In the genomic region with DNA sequence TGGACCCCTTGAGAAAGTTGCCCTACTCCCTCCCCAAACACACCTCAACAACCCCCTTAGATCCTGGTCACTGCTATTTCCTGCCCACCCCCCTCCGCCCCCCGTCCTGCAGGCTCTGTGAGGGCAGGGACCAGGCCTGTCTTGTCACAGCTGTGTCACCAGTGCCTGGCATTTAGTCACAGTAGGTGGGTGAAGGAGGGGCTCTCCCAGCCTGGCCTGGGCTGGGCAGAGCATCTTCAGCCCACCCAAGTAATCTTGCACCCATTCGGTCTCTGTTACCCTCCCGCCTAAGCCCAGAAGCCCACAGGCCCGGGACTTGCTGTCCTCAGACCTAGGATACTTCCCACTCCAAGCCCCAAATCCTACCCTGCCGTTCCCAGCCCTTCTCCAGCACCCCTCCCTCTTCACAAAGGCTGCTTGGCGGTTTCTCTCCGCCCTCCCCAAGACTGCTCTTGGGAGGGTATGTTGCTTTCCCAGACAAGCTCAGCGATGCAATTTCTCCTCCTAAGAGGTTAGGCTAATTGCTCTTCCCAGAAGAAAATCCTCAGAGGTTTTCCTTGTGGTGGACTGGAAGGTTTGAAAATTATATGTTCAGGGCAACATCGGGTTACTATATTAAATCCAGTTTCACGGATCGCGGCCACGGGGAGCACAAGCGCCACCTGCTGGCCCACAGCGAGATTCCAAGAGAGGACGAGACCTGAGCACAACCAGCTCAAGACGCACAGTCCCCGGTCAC, we compare ENCODE assay signal across 8 cellular contexts. TPM values are rescaled to one million over a fixed set of nuclear protein-coding genes. Genes with fewer than 3 reads are reported as not detected.
A peak's percentile ranks its signal among the peaks of the same experiment; 100 is the strongest.
DNase-seq lines count a peak whose midpoint lies in the region; ATAC-seq and TF ChIP-seq lines count a peak whose summit lies in the region.

No MANE protein-coding gene starts in this region.

- H3K9me3 ChIP-seq in DOHH2 (ENCODE audit: control insufficient read depth, insufficient read depth, low read length) (no peaks in the 10 kb centered on the region), neutrophil (no peaks in the 10 kb centered on the region), stomach (no peaks in the 10 kb centered on the region)

- DNase-seq in KG1 (lab: John Stamatoyannopoulos, UW): peak; percentile 19
- DNase-seq in RPMI8226: peak; percentile 54
- DNase-seq in activated effector memory CD4-positive, alpha-beta T cell treated with Interleukin-2 at 50 U/mL for 16 hours: peak; percentile 57
- no peak for DNase-seq in foreskin keratinocyte
- DNase-seq in stomach: peak; percentile 88

- H3F3A ChIP-seq in DOHH2 (ENCODE audit: control insufficient read depth, insufficient read depth): no peaks in the 10 kb centered on the region

- H4K20me1 ChIP-seq in DOHH2 (ENCODE audit: control insufficient read depth, insufficient read depth, low read depth, low read length): no peaks in the 10 kb centered on the region

- TF ChIP-seq POLR2A in stomach (IDR thresholded peaks at IDR 0.05): no peak

- TF ChIP-seq EP300 in stomach (IDR thresholded peaks at IDR 0.05): no peak

- H3K27ac ChIP-seq in DOHH2 (ENCODE audit: low read depth, low read length): no peak overlapping the region
- H3K27ac ChIP-seq in foreskin keratinocyte: no peak overlapping the region
- no peak overlapping the region for H3K27ac ChIP-seq in neutrophil
- H3K27ac ChIP-seq in stomach: peak overlapping the region in 3 of 5 donors; percentile 34 to 82 (median 63)

- H3K9me2 ChIP-seq in DOHH2 (replicated peaks; ENCODE audit: control insufficient read depth, low read length): no peaks in the 10 kb centered on the region

- no peaks in the 10 kb centered on the region for H3K79me2 ChIP-seq in DOHH2 (ENCODE audit: control insufficient read depth, low read length)

- H3K4me1 ChIP-seq in DOHH2 (ENCODE audit: control insufficient read depth, low read length): peaks cover 28% of the 10 kb centered on the region
- no peaks in the 10 kb centered on the region for H3K4me1 ChIP-seq in foreskin keratinocyte
- peaks cover 3 to 4% of the 10 kb centered on the region in 2 experiments for H3K4me1 ChIP-seq in neutrophil (ENCODE audit: control insufficient read depth in 1 of 2, insufficient read depth in 1 of 2, low read depth in 1 of 2, low read length in 1 of 2)
- peaks cover 7 to 39% (median 21%) of the 10 kb centered on the region in 4 donors for H3K4me1 ChIP-seq in stomach

- intact Hi-C loops in stomach (cut with DNase I; ENCODE audit: low total_unique reads): no loop called here

- H3K4me2 ChIP-seq in DOHH2 (ENCODE audit: low read length): peak overlapping the region; percentile 70

- H3K4me3 ChIP-seq in DOHH2 (ENCODE audit: low read length) (peak overlapping the region; percentile 54), neutrophil (ENCODE audit: low read depth in 1 of 2, low read length in 1 of 2) (no peak overlapping the region), stomach (peak overlapping the region; percentile 24 to 38 (median 32))

- 19 to 27% (median 22%) methylated on average over 19 of the region's 19 CpGs for WGBS in stomach, 5 donors

- H3K27me3 ChIP-seq in DOHH2 (ENCODE audit: control insufficient read depth, low read length) (no peaks in the 10 kb centered on the region), foreskin keratinocyte (no peaks in the 10 kb centered on the region), neutrophil (no peaks in the 10 kb centered on the region), stomach (no peaks in the 10 kb centered on the region)

- peak; percentile 74 for ATAC-seq in foreskin keratinocyte
- ATAC-seq in GM18870 (IDR thresholded peaks at IDR 0.05; ENCODE audit: unreplicated experiment): no peak

- no peaks in the 10 kb centered on the region for H3K36me3 ChIP-seq in DOHH2 (ENCODE audit: control insufficient read depth, low read length)
- H3K36me3 ChIP-seq in neutrophil: no peaks in the 10 kb centered on the region
- H3K36me3 ChIP-seq in stomach: no peaks in the 10 kb centered on the region

- TF ChIP-seq CTCF in DOHH2 (IDR thresholded peaks at IDR 0.05; ENCODE audit: low read depth, low read length, poor library complexity, severe bottlenecking): peak; percentile 95
- peak; percentile 91 for TF ChIP-seq CTCF in foreskin keratinocyte (conservative IDR thresholded peaks at IDR 0.05)
- TF ChIP-seq CTCF in neutrophil (IDR thresholded peaks at IDR 0.05): peak; percentile 69
- peak in 5 of 7 experiments; percentile 66 to 90 (median 84) for TF ChIP-seq CTCF in stomach (IDR thresholded peaks at IDR 0.05)

RNA-seq across cellular contexts. Expression of a gene that starts 50.8 kb away (rescaled TPM):
- 169 and 246 TPM in 2 replicates for total RNA-seq in foreskin keratinocyte
- 108 and 116 TPM in 2 replicates for polyA plus RNA-seq in foreskin keratinocyte
- total RNA-seq in stomach: 100 to 1,000 TPM in 4 of 5 donors, 10 to 100 TPM in 1; 44.4 to 655 (median 255) TPM
- 10 to 100 TPM; 64.0 to 80.1 (median 70.4) TPM for polyA plus RNA-seq in stomach

Comparison
In these comparisons a context has a peak if more than half of its experiments do, and no peak if none do; other contexts are left out.
1. H3K27ac ChIP-seq: peak in stomach (3 of 5); none in DOHH2 (single experiment), foreskin keratinocyte (single experiment) and neutrophil (single experiment).
2. H3K4me3 ChIP-seq: peak in DOHH2 (single experiment) and stomach (4 of 4); none in neutrophil (0 of 2).
3. DNase-seq: peak in KG1 (single experiment), RPMI8226 (single experiment), activated effector memory CD4-positive, alpha-beta T cell treated with Interleukin-2 at 50 U/mL for 16 hours (single experiment) and stomach (single experiment); none in foreskin keratinocyte (0 of 2).
4. Peak in every context shown above with its lines, with median percentiles within 50 percentile points of each other: CTCF ChIP-seq.